In genomic region chr17:53806473-53806872, GRCh38 we compare ENCODE assay signal across 30 cellular contexts. TPM values are rescaled to one million over a fixed set of nuclear protein-coding genes. Genes with fewer than 3 reads are reported as not detected.
DNase-seq lines count a peak whose midpoint lies in the region; ATAC-seq, FAIRE-seq and TF ChIP-seq lines count a peak whose summit lies in the region.
"Had no signal": no experiment of that assay in that cellular context is flagged by ENCODE, and none has a peak within 500 bp of the region (broad histone marks: within the 10 kb centered on the region; RNA-seq: fewer than 3 reads in every experiment).

No MANE protein-coding gene starts in this region.

- no peaks in the 10 kb centered on the region for H3K27me3 ChIP-seq in KMS-11 (ENCODE audit: insufficient read depth, low read depth)
- no peaks in the 10 kb centered on the region for H3K27me3 ChIP-seq in MM.1S (replicated peaks; ENCODE audit: insufficient read depth, low read length)
- no peaks in the 10 kb centered on the region for H3K27me3 ChIP-seq in K562 (ENCODE audit: control insufficient read depth in 2 of 2, insufficient read depth in 2 of 2, low read length in 2 of 2)
- H3K27me3 ChIP-seq: BE2C, BLaER1 had no signal

- H2AFZ ChIP-seq in KMS-11 (ENCODE audit: low read depth) (no peak overlapping the region), MM.1S (ENCODE audit: low read length) (peak overlapping the region; percentile 33), K562 (ENCODE audit: low read depth, low read length) (no peak overlapping the region)

- H3K9me3 ChIP-seq in MM.1S (replicated peaks; ENCODE audit: insufficient read depth, low read length) (no peaks in the 10 kb centered on the region; the same call in 1 of the 2 replicates), K562 (replicated peaks; ENCODE audit: control insufficient read depth, insufficient read depth, low read depth, low read length) (no peaks in the 10 kb centered on the region), mucosa of descending colon (peaks cover 7% of the 10 kb centered on the region)
- H3K9me3 ChIP-seq: BE2C, BLaER1 had no signal

- TF ChIP-seq RAD21 in K562 (CRISPR knock-in tag; conservative IDR thresholded peaks at IDR 0.05 in 1 of 2, IDR thresholded peaks at IDR 0.05 in 1 of 2) = no peak

- ATAC-seq in K562 (no peak), mucosa of descending colon (no peak)
- ATAC-seq: GM12878 had no signal

- TF ChIP-seq CTCF in KMS-11 (conservative IDR thresholded peaks at IDR 0.05; ENCODE audit: low read depth, low read length) (no peak), MM.1S (IDR thresholded peaks at IDR 0.05; ENCODE audit: low read length) (no peak), K562 (IDR thresholded peaks at IDR 0.05 in 2 of 3, conservative IDR thresholded peaks at IDR 0.05 in 1 of 3; ENCODE audit: insufficient read depth in 2 of 3, low read depth in 1 of 3, low read length in 3 of 3) (no peak), mucosa of descending colon (IDR thresholded peaks at IDR 0.05) (no peak)

- no peaks in the 10 kb centered on the region for H3K36me3 ChIP-seq in KMS-11 (ENCODE audit: insufficient read depth)
- H3K36me3 ChIP-seq in MM.1S (replicated peaks; ENCODE audit: insufficient read depth, low read length) = no peaks in the 10 kb centered on the region
- H3K36me3 ChIP-seq in K562 (ENCODE audit: control insufficient read depth, insufficient read depth, low read length) = no peaks in the 10 kb centered on the region
- no peaks in the 10 kb centered on the region for H3K36me3 ChIP-seq in mucosa of descending colon (ENCODE audit: low read depth)
- H3K36me3 ChIP-seq: BE2C, BLaER1 had no signal

- H3K4me1 ChIP-seq in KMS-11 (ENCODE audit: low read depth, poor library complexity, severe bottlenecking) = peaks cover 36% of the 10 kb centered on the region
- peaks cover 36% of the 10 kb centered on the region for H3K4me1 ChIP-seq in MM.1S (ENCODE audit: low read length)
- no peaks in the 10 kb centered on the region for H3K4me1 ChIP-seq in K562 (replicated peaks in 1 of 2; ENCODE audit: control insufficient read depth in 2 of 2, insufficient read depth in 2 of 2, low read length in 2 of 2)
- no peaks in the 10 kb centered on the region for H3K4me1 ChIP-seq in mucosa of descending colon (ENCODE audit: low read depth)
- H3K4me1 ChIP-seq: BLaER1 had no signal

- POLR2A ChIA-PET in K562 (lab: Yijun Ruan, JAX) = interaction anchor here (0.7 to 1.2 kb wide), 2 partner anchors 9 to 127 kb away, joined by 3 read pairs; no protein-coding TSS in a partner anchor

- H3K9ac ChIP-seq in KMS-11 (no peak overlapping the region), MM.1S (ENCODE audit: low read length) (no peak overlapping the region), K562 (ENCODE audit: insufficient read depth in 1 of 2, low read depth in 2 of 2, low read length in 2 of 2) (no peak overlapping the region)
- H3K9ac ChIP-seq: BLaER1 had no signal

- 0 out of 2 replicates have a peak overlapping the region, but pooled peaks have one; percentile 5 for H3K4me2 ChIP-seq in KMS-11
- H3K4me2 ChIP-seq in MM.1S (ENCODE audit: low read depth, low read length) = peak overlapping the region; percentile 67
- H3K4me2 ChIP-seq in K562 (ENCODE audit: insufficient read depth, low read length) = no peak overlapping the region
- H3K4me2 ChIP-seq: BLaER1 had no signal

- intact Hi-C loops in K562 (cut with micrococcal nuclease) = no loop called here
- intact Hi-C loops in mucosa of descending colon (cut with DNase I, micrococcal nuclease) = no loop called here

- H3K27ac ChIP-seq in KMS-11 (no peak overlapping the region), MM.1S (ENCODE audit: low read length) (peak overlapping the region; percentile 73; the same call in 1 of the 2 replicates), K562 (ENCODE audit: extremely low read depth, low read depth, low read length) (no peak overlapping the region)
- H3K27ac ChIP-seq: BLaER1 had no signal

- no peak for TF ChIP-seq EP300 in K562 (IDR thresholded peaks at IDR 0.05; ENCODE audit: low read length)

- H3K79me2 ChIP-seq in KMS-11 (ENCODE audit: insufficient read depth, low read depth) = no peaks in the 10 kb centered on the region
- H3K79me2 ChIP-seq in MM.1S (ENCODE audit: low read length) = no peaks in the 10 kb centered on the region
- H3K79me2 ChIP-seq in K562 (ENCODE audit: control insufficient read depth, insufficient read depth, low read length) = no peaks in the 10 kb centered on the region

- H4K20me1 ChIP-seq in KMS-11 (ENCODE audit: insufficient read depth) (no peaks in the 10 kb centered on the region), MM.1S (ENCODE audit: insufficient read depth, low read length) (no peaks in the 10 kb centered on the region), K562 (replicated peaks; ENCODE audit: control insufficient read depth, insufficient read depth, low read length) (no peaks in the 10 kb centered on the region)
- H4K20me1 ChIP-seq: BLaER1 had no signal

- H3K4me3 ChIP-seq in KMS-11 (IDR thresholded peaks at IDR 0.05; ENCODE audit: insufficient read depth, low read depth, low read length) (no peak overlapping the region), MM.1S (ENCODE audit: low read length) (0 out of 2 replicates have a peak overlapping the region, but pooled peaks have one; percentile 19), K562 (no peak overlapping the region), mucosa of descending colon (no peak overlapping the region)
- H3K4me3 ChIP-seq: BLaER1, GM12878 had no signal

- peaks cover 14% of the 10 kb centered on the region for H3F3A ChIP-seq in MM.1S (ENCODE audit: insufficient read depth, low read length)

- no peaks in the 10 kb centered on the region for H3K9me1 ChIP-seq in K562 (ENCODE audit: control insufficient read depth, insufficient read depth, low read length)

- no peaks in the 10 kb centered on the region for H3K9me2 ChIP-seq in MM.1S (replicated peaks; ENCODE audit: insufficient read depth, low read length)

- CTCF ChIA-PET in K562 (lab: Yijun Ruan, JAX; ENCODE audit: low intra/inter-chr PET ratio) = no interaction called here

- DNase-seq in MM.1S (no peak), K562 (ENCODE audit: extremely low read depth in 1 of 4, low spot score in 3 of 4) (no peak), mucosa of descending colon (no peak)
- DNase-seq in stimulated activated naive CD4-positive, alpha-beta T cell (lab: John Stamatoyannopoulos, UW) = no peak
- DNase-seq: 8988T; ACHN; BE2C; C1 segment of cervical spinal cord; CD4-positive, alpha-beta memory T cell; CD4-positive, CD25-positive, alpha-beta regulatory T cell; CD8-positive, alpha-beta memory T cell; COR-L47; DMS 273 treated with DMSO at 0.1 percent for 48 hours; DMS153; DMS53; DMS79; DND-41; EL; GDM1 had no signal

- BruUV-seq in K562 (replicated peaks; lab: Mats Ljungman, UMichigan) = no TSS peak

- no peak for TF ChIP-seq POLR2A in K562 (conservative IDR thresholded peaks at IDR 0.05)

- in situ Hi-C loops in K562 (cut with MboI) = no loop called here

- no peak for FAIRE-seq in K562 (lab: Jason Lieb, UNC)
- FAIRE-seq: A204.1, GM12878, GM12892, GM18507 had no signal

TF ChIP-seq in K562, 482 proteins besides CTCF, POLR2A, EP300 and RAD21:
- TF ChIP-seq NONO (IDR thresholded peaks at IDR 0.05; ENCODE audit: low read depth in 2 of 2, low read length in 1 of 2) (no peak), CEBPB (tag; IDR thresholded peaks at IDR 0.05) (0 out of 2 replicates have a peak, but pooled peaks have one; percentile 7)
- TF ChIP-seq, protein P1, sequence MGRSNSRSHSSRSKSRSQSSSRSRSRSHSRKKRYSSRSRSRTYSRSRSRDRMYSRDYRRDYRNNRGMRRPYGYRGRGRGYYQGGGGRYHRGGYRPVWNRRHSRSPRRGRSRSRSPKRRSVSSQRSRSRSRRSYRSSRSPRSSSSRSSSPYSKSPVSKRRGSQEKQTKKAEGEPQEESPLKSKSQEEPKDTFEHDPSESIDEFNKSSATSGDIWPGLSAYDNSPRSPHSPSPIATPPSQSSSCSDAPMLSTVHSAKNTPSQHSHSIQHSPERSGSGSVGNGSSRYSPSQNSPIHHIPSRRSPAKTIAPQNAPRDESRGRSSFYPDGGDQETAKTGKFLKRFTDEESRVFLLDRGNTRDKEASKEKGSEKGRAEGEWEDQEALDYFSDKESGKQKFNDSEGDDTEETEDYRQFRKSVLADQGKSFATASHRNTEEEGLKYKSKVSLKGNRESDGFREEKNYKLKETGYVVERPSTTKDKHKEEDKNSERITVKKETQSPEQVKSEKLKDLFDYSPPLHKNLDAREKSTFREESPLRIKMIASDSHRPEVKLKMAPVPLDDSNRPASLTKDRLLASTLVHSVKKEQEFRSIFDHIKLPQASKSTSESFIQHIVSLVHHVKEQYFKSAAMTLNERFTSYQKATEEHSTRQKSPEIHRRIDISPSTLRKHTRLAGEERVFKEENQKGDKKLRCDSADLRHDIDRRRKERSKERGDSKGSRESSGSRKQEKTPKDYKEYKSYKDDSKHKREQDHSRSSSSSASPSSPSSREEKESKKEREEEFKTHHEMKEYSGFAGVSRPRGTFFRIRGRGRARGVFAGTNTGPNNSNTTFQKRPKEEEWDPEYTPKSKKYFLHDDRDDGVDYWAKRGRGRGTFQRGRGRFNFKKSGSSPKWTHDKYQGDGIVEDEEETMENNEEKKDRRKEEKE (IDR thresholded peaks at IDR 0.05; ENCODE audit: borderline replicate concordance in 1 of 2, control insufficient read depth in 1 of 2, low read depth in 2 of 2, low read length in 1 of 2) = no peak

RNA-seq across cellular contexts. Expression of gene KIF2B, which starts 16.3 kb away (rescaled TPM):
- total RNA-seq in K562 (2011; cell fraction: chromatin; rRNA removed; ENCODE audit: low replicate concordance) = not detected in 2 replicates
- total RNA-seq in K562 (2011; cell fraction: nucleolus; rRNA removed) = not detected in 2 replicates
- total RNA-seq in K562 (2011; cell fraction: nucleoplasm; rRNA removed) = not detected in 2 replicates
- total RNA-seq in K562 (2014; rRNA removed) (not detected in 2 replicates), K562 (2014; rRNA removed; fragmentation: Illumina TruSeq; extraction: Trizol) (not detected in 2 replicates), K562 (2015; rRNA removed; fragmentation: Illumina TruSeq; extraction: Trizol) (not detected in 2 replicates), K562 (2021) (not detected in 2 replicates), mucosa of descending colon (not detected)
- polyA plus RNA-seq in K562 (2011; rRNA removed) (not detected in 2 replicates), K562 (2014; fragmentation: Illumina TruSeq; extraction: Trizol) (not detected in 2 replicates), K562 (2014; fragmentation: Nextera tagmentation; extraction: Ambion mirVana) (not detected), K562 (2014; rRNA removed) (not detected in 2 replicates)
- not detected in 2 replicates for polyA plus RNA-seq in K562 (2011; cell fraction: cytosol; rRNA removed)
- not detected in 2 replicates for polyA plus RNA-seq in K562 (2011; cell fraction: nucleus; rRNA removed)
- not detected in 2 replicates for polyA plus RNA-seq in K562 (2012)
- not detected in 2 replicates for polyA minus RNA-seq in K562 (2011; rRNA and poly(A)+ RNA removed)
- not detected in 2 replicates for polyA minus RNA-seq in K562 (2011; cell fraction: cytosol; rRNA and poly(A)+ RNA removed)
- polyA minus RNA-seq in K562 (2011; cell fraction: nucleus; rRNA and poly(A)+ RNA removed) = not detected in 2 replicates
- total RNA-seq: A673; CD4-positive, alpha-beta memory T cell; CD4-positive, CD25-positive, alpha-beta regulatory T cell; CD8-positive, alpha-beta memory T cell; Daoy; G401; GM12878 had no signal
- polyA plus RNA-seq: AG04450; CD14-positive monocyte; CD4-positive, alpha-beta memory T cell; CD4-positive, CD25-positive, alpha-beta regulatory T cell; CD8-positive, alpha-beta memory T cell; GM12878 had no signal
